7 cellular contexts compared by ENCODE assay signal in the genomic region with DNA sequence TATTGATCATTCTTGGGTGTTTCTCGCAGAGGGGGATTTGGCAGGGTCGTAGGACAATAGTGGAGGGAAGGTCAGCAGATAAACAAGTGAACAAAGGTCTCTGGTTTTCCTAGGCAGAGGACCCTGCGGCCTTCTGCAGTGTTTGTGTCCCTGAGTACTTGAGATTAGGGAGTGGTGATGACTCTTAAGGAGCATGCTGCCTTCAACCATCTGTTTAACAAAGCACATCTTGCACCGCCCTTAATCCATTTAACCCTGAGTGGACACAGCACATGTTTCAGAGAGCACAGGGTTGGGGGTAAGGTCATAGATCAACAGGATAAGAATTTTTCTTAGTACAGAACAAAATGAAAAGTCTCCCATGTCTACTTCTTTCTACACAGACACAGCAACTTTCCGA. TPM values are rescaled to one million over a fixed set of nuclear protein-coding genes. Genes with fewer than 3 reads are reported as not detected.
DNase-seq lines count a peak whose midpoint lies in the region; ATAC-seq, FAIRE-seq and TF ChIP-seq lines count a peak whose summit lies in the region.
"Not testable (repeated sequence)": the region's sequence is repeated elsewhere in the genome, so short reads cannot be mapped to it uniquely, and the experiment has no call there.

No MANE protein-coding gene starts in this region.

- peak overlapping the region; percentile 39 for H3K4me3 Mint-ChIP-seq in activated CD4-positive, alpha-beta memory T cell treated with anti-CD3 and anti-CD28 coated beads, Interleukin-2, amount 10 ng/mL, durations not matched to agents 7 days and 5 days
- peak overlapping the region; percentile 55 for H3K4me3 Mint-ChIP-seq in activated T-helper 2 cell treated with anti-CD3 and anti-CD28 coated beads, Interferon-gamma antibody, Interleukin-2, Interleukin-4, amounts not matched to agents 10 μg/mL and 5 μg/mL and 100 μg/mL, durations not matched to agents 14 hours and 24 hours and 36 hours (ENCODE audit: low read depth)
- H3K4me3 Mint-ChIP-seq in glutamatergic neuron (ENCODE audit: unreplicated experiment) = not testable (repeated sequence)
- H3K4me3 Mint-ChIP-seq in memory B cell (peak overlapping the region; percentile 50), neural progenitor cell (peak overlapping the region; percentile 67)

- not testable (repeated sequence) for H3K9ac ChIP-seq in neural progenitor cell

- not testable (repeated sequence) for H3K4me1 ChIP-seq in A549
- H3K4me1 ChIP-seq in neural progenitor cell = peaks cover 11% of the 10 kb centered on the region

- TF ChIP-seq CTCF in A549 (IDR thresholded peaks at IDR 0.05); WERI-Rb-1 (IDR thresholded peaks at IDR 0.05; ENCODE audit: low read depth, low read length); glutamatergic neuron (IDR thresholded peaks at IDR 0.05; ENCODE audit: partially characterized antibody, unreplicated experiment); neural progenitor cell (IDR thresholded peaks at IDR 0.05): not testable (repeated sequence)

- H3F3A ChIP-seq in neural progenitor cell (ENCODE audit: low read depth) = not testable (repeated sequence)

- peaks cover 41% of the 10 kb centered on the region for H3K79me2 ChIP-seq in neural progenitor cell (ENCODE audit: low read depth)

- H3K27me3 Mint-ChIP-seq in activated CD4-positive, alpha-beta memory T cell treated with anti-CD3 and anti-CD28 coated beads, Interleukin-2, amount 10 ng/mL, durations not matched to agents 7 days and 5 days; activated T-helper 2 cell treated with anti-CD3 and anti-CD28 coated beads, Interferon-gamma antibody, Interleukin-2, Interleukin-4, amounts not matched to agents 10 μg/mL and 5 μg/mL and 100 μg/mL, durations not matched to agents 14 hours and 24 hours and 36 hours (ENCODE audit: low read depth); glutamatergic neuron (ENCODE audit: unreplicated experiment); memory B cell; neural progenitor cell (ENCODE audit: insufficient read depth, low read depth): not testable (repeated sequence)

- not testable (repeated sequence) for DNase-seq in A549 (ENCODE audit: low read depth in 1 of 2, low spot score in 1 of 2); WERI-Rb-1; activated CD4-positive, alpha-beta memory T cell treated with anti-CD3 and anti-CD28 coated beads, Interleukin-2, amount 10 ng/mL, durations not matched to agents 7 days and 5 days; activated T-helper 2 cell treated with anti-CD3 and anti-CD28 coated beads, Interferon-gamma antibody, Interleukin-2, Interleukin-4, amounts not matched to agents 10 μg/mL and 5 μg/mL and 100 μg/mL, durations not matched to agents 14 hours and 24 hours and 36 hours (ENCODE audit: low spot score); glutamatergic neuron; memory B cell (ENCODE audit: low spot score in 2 of 2); neural progenitor cell (ENCODE audit: low spot score)

- not testable (repeated sequence) for H3K9me3 ChIP-seq in A549; WERI-Rb-1 (ENCODE audit: severe bottlenecking); neural progenitor cell (ENCODE audit: low read depth)

- not testable (repeated sequence) for FAIRE-seq in A549 (lab: Jason Lieb, UNC)

- H3K4me3 ChIP-seq in A549; WERI-Rb-1 (ENCODE audit: low read depth, low read length); neural progenitor cell: not testable (repeated sequence)

- H4K20me1 ChIP-seq in neural progenitor cell (ENCODE audit: low read depth) = not testable (repeated sequence)

- H3K4me1 Mint-ChIP-seq in activated CD4-positive, alpha-beta memory T cell treated with anti-CD3 and anti-CD28 coated beads, Interleukin-2, amount 10 ng/mL, durations not matched to agents 7 days and 5 days = peaks cover 29% of the 10 kb centered on the region
- peaks cover 15% of the 10 kb centered on the region for H3K4me1 Mint-ChIP-seq in activated T-helper 2 cell treated with anti-CD3 and anti-CD28 coated beads, Interferon-gamma antibody, Interleukin-2, Interleukin-4, amounts not matched to agents 10 μg/mL and 5 μg/mL and 100 μg/mL, durations not matched to agents 14 hours and 24 hours and 36 hours (ENCODE audit: low read depth)
- H3K4me1 Mint-ChIP-seq in glutamatergic neuron (ENCODE audit: low read depth, unreplicated experiment) = not testable (repeated sequence)
- H3K4me1 Mint-ChIP-seq in memory B cell (peaks cover 18% of the 10 kb centered on the region), neural progenitor cell (peaks cover 12% of the 10 kb centered on the region)

- peaks cover 18% of the 10 kb centered on the region for H3K36me3 Mint-ChIP-seq in activated CD4-positive, alpha-beta memory T cell treated with anti-CD3 and anti-CD28 coated beads, Interleukin-2, amount 10 ng/mL, durations not matched to agents 7 days and 5 days (ENCODE audit: low read depth)
- peaks cover 16% of the 10 kb centered on the region for H3K36me3 Mint-ChIP-seq in activated T-helper 2 cell treated with anti-CD3 and anti-CD28 coated beads, Interferon-gamma antibody, Interleukin-2, Interleukin-4, amounts not matched to agents 10 μg/mL and 5 μg/mL and 100 μg/mL, durations not matched to agents 14 hours and 24 hours and 36 hours (ENCODE audit: low read depth)
- not testable (repeated sequence) for H3K36me3 Mint-ChIP-seq in glutamatergic neuron (ENCODE audit: unreplicated experiment); memory B cell; neural progenitor cell

- H3K36me3 ChIP-seq in WERI-Rb-1 = peaks cover 16% of the 10 kb centered on the region
- H3K36me3 ChIP-seq in neural progenitor cell = not testable (repeated sequence)

- TF ChIP-seq RAD21 in A549 (conservative IDR thresholded peaks at IDR 0.05 in 1 of 2, IDR thresholded peaks at IDR 0.05 in 1 of 2) = not testable (repeated sequence)

- not testable (repeated sequence) for H3K27ac ChIP-seq in A549, neural progenitor cell
- H3K27ac ChIP-seq in WERI-Rb-1 = peak overlapping the region; percentile 89

- not testable (repeated sequence) for TF ChIP-seq POLR2A in A549 (IDR thresholded peaks at IDR 0.05; ENCODE audit: low read length)

- ATAC-seq in A549; memory B cell (ENCODE audit: low read depth): not testable (repeated sequence)

- not testable (repeated sequence) for H3K27me3 ChIP-seq in WERI-Rb-1 (ENCODE audit: insufficient read depth, low read depth, severe bottlenecking)
- peaks cover 12% of the 10 kb centered on the region for H3K27me3 ChIP-seq in neural progenitor cell

- H3K4me2 ChIP-seq in A549 = peak overlapping the region; percentile 67
- not testable (repeated sequence) for H3K4me2 ChIP-seq in neural progenitor cell

- not testable (repeated sequence) for H2AFZ ChIP-seq in neural progenitor cell (replicated peaks)

- H3K9me3 Mint-ChIP-seq in activated CD4-positive, alpha-beta memory T cell treated with anti-CD3 and anti-CD28 coated beads, Interleukin-2, amount 10 ng/mL, durations not matched to agents 7 days and 5 days; activated T-helper 2 cell treated with anti-CD3 and anti-CD28 coated beads, Interferon-gamma antibody, Interleukin-2, Interleukin-4, amounts not matched to agents 10 μg/mL and 5 μg/mL and 100 μg/mL, durations not matched to agents 14 hours and 24 hours and 36 hours; glutamatergic neuron (ENCODE audit: unreplicated experiment); memory B cell; neural progenitor cell: not testable (repeated sequence)

- H3K27ac Mint-ChIP-seq in activated CD4-positive, alpha-beta memory T cell treated with anti-CD3 and anti-CD28 coated beads, Interleukin-2, amount 10 ng/mL, durations not matched to agents 7 days and 5 days; activated T-helper 2 cell treated with anti-CD3 and anti-CD28 coated beads, Interferon-gamma antibody, Interleukin-2, Interleukin-4, amounts not matched to agents 10 μg/mL and 5 μg/mL and 100 μg/mL, durations not matched to agents 14 hours and 24 hours and 36 hours; memory B cell; neural progenitor cell: not testable (repeated sequence)
- peak overlapping the region; percentile 64 for H3K27ac Mint-ChIP-seq in glutamatergic neuron (ENCODE audit: unreplicated experiment)

- intact Hi-C loops in activated T-helper 2 cell treated with anti-CD3 and anti-CD28 coated beads, Interferon-gamma antibody, Interleukin-2, Interleukin-4, amounts not matched to agents 10 μg/mL and 5 μg/mL and 100 μg/mL, durations not matched to agents 14 hours and 24 hours and 36 hours (cut with micrococcal nuclease) = loop anchor here (5.0 kb wide), 1 partner anchor 253 kb away; a partner anchor contains a TSS

- POLR2A ChIA-PET in A549 (lab: Yijun Ruan, JAX) = not testable (repeated sequence)
- POLR2A ChIA-PET in activated CD4-positive, alpha-beta memory T cell treated with anti-CD3 and anti-CD28 coated beads, Interleukin-2, amount 10 ng/mL, durations not matched to agents 7 days and 5 days (lab: Charles Lee) = interaction anchor here (3.6 kb wide), 1 partner anchor 11 kb away, joined by 62 read pairs; a partner anchor contains a TSS

- CTCF ChIA-PET in A549 (lab: Yijun Ruan, JAX); activated CD4-positive, alpha-beta memory T cell treated with anti-CD3 and anti-CD28 coated beads, Interleukin-2, amount 10 ng/mL, durations not matched to agents 7 days and 5 days (lab: Charles Lee): not testable (repeated sequence)

- TF ChIP-seq EP300 in A549 (IDR thresholded peaks at IDR 0.05) = not testable (repeated sequence)

- WGBS in A549 (ENCODE audit: missing lambda C conversion rate) = 67% methylated on average over 5 of the region's 5 CpGs

RNA-seq across cellular contexts. Expression of a gene that starts 0.9 kb away (rescaled TPM):
- polyA plus RNA-seq in A549 (2011; rRNA removed) = 41.8 and 52.9 TPM in 2 replicates
- polyA plus RNA-seq in A549 (2012; cell fraction: cytosol; rRNA removed) = 11.4 and 11.8 TPM in 2 replicates
- polyA plus RNA-seq in A549 (2012; cell fraction: nucleus; rRNA removed) = 7.2 and 10.9 TPM in 2 replicates
- 27.2 to 30.8 TPM (median 28.1 TPM) in 3 replicates for polyA plus RNA-seq in A549 (2017; fragmentation: RNase III; extraction: RNeasy Plus Mini Kit Qiagen cat#74134 plus additional on column Dnase treatment)
- polyA minus RNA-seq in A549 (2011; rRNA and poly(A)+ RNA removed) = 13.5 and 15.9 TPM in 2 replicates
- 10 to 100 TPM; 35.4 to 36.2 TPM for total RNA-seq in activated CD4-positive, alpha-beta memory T cell treated with anti-CD3 and anti-CD28 coated beads, Interleukin-2, amount 10 ng/mL, durations not matched to agents 7 days and 5 days
- 61.5 and 61.9 TPM in 2 replicates for total RNA-seq in activated T-helper 2 cell treated with anti-CD3 and anti-CD28 coated beads, Interferon-gamma antibody, Interleukin-2, Interleukin-4, amounts not matched to agents 10 μg/mL and 5 μg/mL and 100 μg/mL, durations not matched to agents 14 hours and 24 hours and 36 hours
- 38.1 TPM for total RNA-seq in glutamatergic neuron (ENCODE audit: unreplicated experiment)
- total RNA-seq in neural progenitor cell (ENCODE audit: low replicate concordance) = 50.6 and 60.3 TPM in 2 replicates

RNA-seq across cellular contexts. Expression of a gene that starts 9.6 kb away (rescaled TPM):
- polyA plus RNA-seq in A549 (2011; rRNA removed) = 46.4 and 70.8 TPM in 2 replicates
- polyA plus RNA-seq in A549 (2012; cell fraction: cytosol; rRNA removed) = 9.9 and 10.6 TPM in 2 replicates
- polyA plus RNA-seq in A549 (2012; cell fraction: nucleus; rRNA removed) = 5.5 and 9.8 TPM in 2 replicates
- polyA plus RNA-seq in A549 (2017; fragmentation: RNase III; extraction: RNeasy Plus Mini Kit Qiagen cat#74134 plus additional on column Dnase treatment) = 57.9 to 61.2 TPM (median 60.5 TPM) in 3 replicates
- polyA minus RNA-seq in A549 (2011; rRNA and poly(A)+ RNA removed) = 6.2 and 7.3 TPM in 2 replicates
- 10 to 100 TPM; 48.8 to 49.6 TPM for total RNA-seq in activated CD4-positive, alpha-beta memory T cell treated with anti-CD3 and anti-CD28 coated beads, Interleukin-2, amount 10 ng/mL, durations not matched to agents 7 days and 5 days
- 57.5 and 57.6 TPM in 2 replicates for total RNA-seq in activated T-helper 2 cell treated with anti-CD3 and anti-CD28 coated beads, Interferon-gamma antibody, Interleukin-2, Interleukin-4, amounts not matched to agents 10 μg/mL and 5 μg/mL and 100 μg/mL, durations not matched to agents 14 hours and 24 hours and 36 hours
- 33.7 TPM for total RNA-seq in glutamatergic neuron (ENCODE audit: unreplicated experiment)
- 50.0 and 88.4 TPM in 2 replicates for total RNA-seq in neural progenitor cell (ENCODE audit: low replicate concordance)
